19 cellular contexts compared by ENCODE assay signal in the genomic region with DNA sequence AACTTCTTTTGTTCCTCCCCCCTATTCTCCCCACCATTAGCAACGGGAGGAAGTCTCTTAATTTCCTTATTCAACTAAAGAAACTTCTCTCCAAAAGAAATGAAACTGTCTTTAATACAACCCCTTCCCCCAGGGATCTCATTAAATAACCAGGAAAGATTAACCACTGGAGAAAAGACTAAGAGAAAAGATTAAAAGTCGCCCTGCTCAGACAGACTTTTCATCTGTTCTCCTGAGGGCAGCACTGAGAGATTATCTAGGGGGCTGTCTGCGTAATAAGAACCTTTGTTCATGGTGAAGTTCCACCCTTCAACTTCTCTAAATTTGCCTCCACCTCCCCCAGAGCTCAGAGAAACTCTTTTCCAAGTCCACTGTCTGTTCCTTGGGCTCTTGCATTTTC.
A peak's percentile ranks its signal among the peaks of the same experiment; 100 is the strongest.
DNase-seq lines count a peak whose midpoint lies in the region; ATAC-seq, FAIRE-seq and TF ChIP-seq lines count a peak whose summit lies in the region.
"Had no signal": no experiment of that assay in that cellular context is flagged by ENCODE, and none has a peak within 500 bp of the region (broad histone marks: within the 10 kb centered on the region; RNA-seq: fewer than 3 reads in every experiment).

No MANE protein-coding gene starts in this region.

- H3K9me3 ChIP-seq in HAP-1 (no peaks in the 10 kb centered on the region), WERI-Rb-1 (ENCODE audit: severe bottlenecking) (no peaks in the 10 kb centered on the region)
- H3K9me3 ChIP-seq: A549 had no signal

- H3K4me3 ChIP-seq in ACC112 (ENCODE audit: low read depth, low read length) (no peak overlapping the region), HAP-1 (no peak overlapping the region), WERI-Rb-1 (ENCODE audit: low read depth, low read length) (no peak overlapping the region)
- H3K4me3 ChIP-seq: A549 had no signal

- peak overlapping the region; percentile 21 for H2AFZ ChIP-seq in ACC112 (ENCODE audit: low read length, unreplicated experiment)

- H3K4me1 ChIP-seq in ACC112 (ENCODE audit: control insufficient read depth, insufficient read depth, low read length, unreplicated experiment) = no peaks in the 10 kb centered on the region
- H3K4me1 ChIP-seq in HAP-1 = peaks cover 35% of the 10 kb centered on the region
- H3K4me1 ChIP-seq: A549 had no signal

- ATAC-seq in GM21360 (IDR thresholded peaks at IDR 0.05; ENCODE audit: unreplicated experiment) = no peak
- ATAC-seq: A549; CD8-positive, alpha-beta T cell; Panc1 had no signal

- in situ Hi-C loops in HAP-1 (cut with MboI; ENCODE audit: low sequenced_read_pairs) = no loop called here

- peak overlapping the region; percentile 47 for H3K27ac Mint-ChIP-seq in mesothelial cell of epicardium
- H3K27ac Mint-ChIP-seq: CD8-positive, alpha-beta T cell had no signal

- peaks cover 37% of the 10 kb centered on the region for H3K4me1 Mint-ChIP-seq in mesothelial cell of epicardium

- no peaks in the 10 kb centered on the region for H3K27me3 Mint-ChIP-seq in mesothelial cell of epicardium (ENCODE audit: low read depth)

- no peak overlapping the region for H3K27ac ChIP-seq in ACC112 (ENCODE audit: low read depth, low read length)
- no peak overlapping the region for H3K27ac ChIP-seq in WERI-Rb-1
- H3K27ac ChIP-seq: A549 had no signal

- DNase-seq in HAP-1 (ENCODE audit: low spot score in 2 of 2) (peak; percentile 25 to 82), WERI-Rb-1 (peak; percentile 24), mesothelial cell of epicardium (ENCODE audit: low spot score in 2 of 2, unreplicated experiment in 2 of 2) (no peak), hepatic stellate cell (ENCODE audit: low spot score) (no peak), GM19239 (ENCODE audit: insufficient read length, low spot score) (no peak)
- no peak for DNase-seq in activated CD8-positive, alpha-beta memory T cell treated with anti-CD3 and anti-CD28 coated beads for 24 hours
- DNase-seq: CD8-positive, alpha-beta T cell; DMS153; EL; HCEC 1CT; MV-4-11; NCI-H1436 treated with DMSO at 0.1 percent for 48 hours; NCI-H2081 treated with DMSO at 0.1 percent for 48 hours; NCI-H526; Right ventricle myocardium superior had no signal

- TF ChIP-seq CTCF in WERI-Rb-1 (IDR thresholded peaks at IDR 0.05; ENCODE audit: low read depth, low read length) (no peak), mesothelial cell of epicardium (IDR thresholded peaks at IDR 0.05; ENCODE audit: unreplicated experiment) (no peak)

- H3K79me2 ChIP-seq in ACC112 (ENCODE audit: control insufficient read depth, insufficient read depth, low read length, unreplicated experiment) = no peaks in the 10 kb centered on the region

- FAIRE-seq in GM19239 (lab: Jason Lieb, UNC) = no peak
- FAIRE-seq: A549 had no signal

- H3K36me3 ChIP-seq in ACC112 (ENCODE audit: insufficient read depth, low read length) = no peaks in the 10 kb centered on the region
- no peaks in the 10 kb centered on the region for H3K36me3 ChIP-seq in HAP-1 (replicated peaks)
- H3K36me3 ChIP-seq in WERI-Rb-1 = no peaks in the 10 kb centered on the region

- H3K27me3 ChIP-seq in ACC112 (ENCODE audit: insufficient read depth, low read length) = no peaks in the 10 kb centered on the region
- no peaks in the 10 kb centered on the region for H3K27me3 ChIP-seq in HAP-1 (ENCODE audit: low read depth)
- no peaks in the 10 kb centered on the region for H3K27me3 ChIP-seq in WERI-Rb-1 (ENCODE audit: insufficient read depth, low read depth, severe bottlenecking)

- H3K4me3 Mint-ChIP-seq in mesothelial cell of epicardium = no peak overlapping the region
- H3K4me3 Mint-ChIP-seq: CD8-positive, alpha-beta T cell had no signal

- H3K9me3 Mint-ChIP-seq in mesothelial cell of epicardium = peaks cover 24% of the 10 kb centered on the region

- peaks cover 16% of the 10 kb centered on the region for H3K36me3 Mint-ChIP-seq in mesothelial cell of epicardium
- H3K36me3 Mint-ChIP-seq: CD8-positive, alpha-beta T cell had no signal

Comparison
In these comparisons a context has a peak if more than half of its experiments do, and no peak if none do; other contexts are left out.
1. DNase-seq: peak in HAP-1 (2 of 2) and WERI-Rb-1 (single experiment); none in mesothelial cell of epicardium (0 of 2), hepatic stellate cell (single experiment), GM19239 (single experiment) and activated CD8-positive, alpha-beta memory T cell treated with anti-CD3 and anti-CD28 coated beads for 24 hours (single experiment).